24 cellular contexts compared by ENCODE assay signal in genomic region chr2:63676135-63676534, GRCh38.
DNase-seq lines count a peak whose midpoint lies in the region; ATAC-seq and TF ChIP-seq lines count a peak whose summit lies in the region.
"Had no signal": no experiment of that assay in that cellular context is flagged by ENCODE, and none has a peak within 500 bp of the region (broad histone marks: within the 10 kb centered on the region; RNA-seq: fewer than 3 reads in every experiment).

No MANE protein-coding gene starts in this region.

- peak; percentile 75 for ATAC-seq in GM19463 (IDR thresholded peaks at IDR 0.05; ENCODE audit: unreplicated experiment)
- ATAC-seq in HG02885 (IDR thresholded peaks at IDR 0.05; ENCODE audit: poor library complexity, unreplicated experiment): peak; percentile 64
- no peak for ATAC-seq in naive thymus-derived CD4-positive, alpha-beta T cell
- ATAC-seq: foreskin keratinocyte, mucosa of descending colon, T-cell had no signal

- DNase-seq in GM12865 (ENCODE audit: low read depth) (peak; percentile 59), fibroblast of lung (ENCODE audit: low read depth in 2 of 2) (peak in 1 of 2 donors; percentile 2), RPMI8226 (no peak), NCI-H2227 treated with DMSO at 0.1 percent for 48 hours (lab: John Stamatoyannopoulos, UW) (no peak), SKM-1 treated with dmso at 0.1 percent for 144 hours (lab: John Stamatoyannopoulos, UW; ENCODE audit: unreplicated experiment) (no peak)
- DNase-seq in naive thymus-derived CD4-positive, alpha-beta T cell: no peak
- DNase-seq: activated CD4-positive, alpha-beta T cell treated with anti-CD3 and anti-CD28 coated beads for 1 hour; C1 segment of cervical spinal cord; dorsolateral prefrontal cortex; foreskin keratinocyte; Karpas-422; mucosa of descending colon; NCI-H1694; NCI-H2171 treated with DMSO at 0.1 percent for 48 hours; NCI-H748 treated with DMSO at 0.1 percent for 48 hours; SHP77 treated with DMSO at 0.1 percent for 48 hours; T-cell; uterus had no signal

- POLR2A ChIA-PET in naive thymus-derived CD4-positive, alpha-beta T cell (lab: Charles Lee): no interaction called here

- no peaks in the 10 kb centered on the region for H4K20me1 ChIP-seq in fibroblast of lung (ENCODE audit: control insufficient read depth, extremely low read depth, insufficient read depth, low read length)

- no peaks in the 10 kb centered on the region for H3K27me3 ChIP-seq in fibroblast of lung (ENCODE audit: control insufficient read depth, insufficient read depth, low read length)
- no peaks in the 10 kb centered on the region for H3K27me3 ChIP-seq in naive thymus-derived CD4-positive, alpha-beta T cell (ENCODE audit: control insufficient read depth in 2 of 2, insufficient read depth in 2 of 2, low read length in 2 of 2)
- H3K27me3 ChIP-seq: foreskin keratinocyte, suprapubic skin, uterus had no signal

- intact Hi-C loops in naive thymus-derived CD4-positive, alpha-beta T cell (cut with micrococcal nuclease): no loop called here

- H2AFZ ChIP-seq in fibroblast of lung (ENCODE audit: low read length): peak overlapping the region; percentile 16

- no peak overlapping the region for H3K27ac ChIP-seq in fibroblast of lung (ENCODE audit: insufficient read depth, low read length)
- no peak overlapping the region for H3K27ac ChIP-seq in naive thymus-derived CD4-positive, alpha-beta T cell (ENCODE audit: low read depth, low read length)
- H3K27ac ChIP-seq: dorsolateral prefrontal cortex, foreskin keratinocyte, suprapubic skin, uterus had no signal

- H3K4me1 ChIP-seq in fibroblast of lung (ENCODE audit: control insufficient read depth, extremely low read depth, insufficient read depth, low read length): no peaks in the 10 kb centered on the region
- H3K4me1 ChIP-seq in naive thymus-derived CD4-positive, alpha-beta T cell (ENCODE audit: control insufficient read depth in 2 of 2, insufficient read depth in 2 of 2, low read length in 2 of 2): peaks cover 0 to 5% of the 10 kb centered on the region in 2 donors
- H3K4me1 ChIP-seq: suprapubic skin, uterus had no signal

- TF ChIP-seq CTCF in GM12865 (IDR thresholded peaks at IDR 0.05; ENCODE audit: insufficient read depth, low read depth, low read length, missing control alignments): no peak
- no peak for TF ChIP-seq CTCF in fibroblast of lung (conservative IDR thresholded peaks at IDR 0.05 in 1 of 2, IDR thresholded peaks at IDR 0.05 in 1 of 2; ENCODE audit: low read depth in 1 of 2, low read length in 2 of 2)

- H3K4me3 Mint-ChIP-seq in naive thymus-derived CD4-positive, alpha-beta T cell: peak overlapping the region in 4 of 10 donors; percentile 3 to 58 (median 42)
- H3K4me3 Mint-ChIP-seq: activated naive CD4-positive, alpha-beta T cell treated with anti-CD3 and anti-CD28 coated beads, Interleukin-2, amount 50 U/mL, for 24 hours; activated T-helper 1 cell treated with anti-CD3 and anti-CD28 coated beads, Interleukin-12 subunit alpha, Interleukin-12 subunit beta, Interleukin-2, Interleukin-4 antibody, amounts not matched to agents 30 ng/mL and 10 ng/mL and 1 ng/mL, durations not matched to agents 14 hours and 24 hours and 36 hours; central memory CD8-positive, alpha-beta T cell; T-cell had no signal

- no peak overlapping the region for H3K4me3 ChIP-seq in GM12865 (ENCODE audit: low read depth, low read length)
- H3K4me3 ChIP-seq in fibroblast of lung (replicated peaks in 1 of 4; ENCODE audit: control extremely low read depth in 1 of 4, insufficient read depth in 1 of 4, low read depth in 3 of 4, low read length in 4 of 4): no peak overlapping the region
- no peak overlapping the region for H3K4me3 ChIP-seq in naive thymus-derived CD4-positive, alpha-beta T cell (ENCODE audit: low read length)
- H3K4me3 ChIP-seq: dorsolateral prefrontal cortex, mucosa of descending colon, suprapubic skin, uterus had no signal

- no peaks in the 10 kb centered on the region for H3K36me3 ChIP-seq in fibroblast of lung (ENCODE audit: control insufficient read depth, insufficient read depth, low read length)
- no peaks in the 10 kb centered on the region for H3K36me3 ChIP-seq in naive thymus-derived CD4-positive, alpha-beta T cell (ENCODE audit: control insufficient read depth in 2 of 3, insufficient read depth in 3 of 3, low read length in 3 of 3)
- H3K36me3 ChIP-seq: suprapubic skin, uterus had no signal

- H3K9me3 ChIP-seq in fibroblast of lung (ENCODE audit: control insufficient read depth, insufficient read depth, low read depth, low read length): no peaks in the 10 kb centered on the region
- no peaks in the 10 kb centered on the region for H3K9me3 ChIP-seq in naive thymus-derived CD4-positive, alpha-beta T cell (ENCODE audit: control insufficient read depth in 2 of 3, low read length in 3 of 3)
- H3K9me3 ChIP-seq: mucosa of descending colon, suprapubic skin, uterus had no signal

- H3K36me3 Mint-ChIP-seq in naive thymus-derived CD4-positive, alpha-beta T cell: peaks cover 0 to 13% (median 0%) of the 10 kb centered on the region in 5 donors
- H3K36me3 Mint-ChIP-seq: activated naive CD4-positive, alpha-beta T cell treated with anti-CD3 and anti-CD28 coated beads, Interleukin-2, amount 50 U/mL, for 24 hours; T-cell had no signal

- no peak overlapping the region for H3K9ac ChIP-seq in fibroblast of lung (ENCODE audit: insufficient read depth, low read length)

- peaks cover 6 to 29% (median 17%) of the 10 kb centered on the region in 5 donors for H3K27me3 Mint-ChIP-seq in naive thymus-derived CD4-positive, alpha-beta T cell

- no peaks in the 10 kb centered on the region for H3K79me2 ChIP-seq in fibroblast of lung (ENCODE audit: control insufficient read depth, insufficient read depth, low read length)

- peaks cover 6 to 25% (median 23%) of the 10 kb centered on the region in 7 donors for H3K4me1 Mint-ChIP-seq in naive thymus-derived CD4-positive, alpha-beta T cell
- H3K4me1 Mint-ChIP-seq: central memory CD8-positive, alpha-beta T cell had no signal

- H3K27ac Mint-ChIP-seq in naive thymus-derived CD4-positive, alpha-beta T cell: no peak overlapping the region
- H3K27ac Mint-ChIP-seq: activated naive CD4-positive, alpha-beta T cell treated with anti-CD3 and anti-CD28 coated beads, Interleukin-2, amount 50 U/mL, for 24 hours; activated T-helper 1 cell treated with anti-CD3 and anti-CD28 coated beads, Interleukin-12 subunit alpha, Interleukin-12 subunit beta, Interleukin-2, Interleukin-4 antibody, amounts not matched to agents 30 ng/mL and 10 ng/mL and 1 ng/mL, durations not matched to agents 14 hours and 24 hours and 36 hours; T-cell had no signal

- CTCF ChIA-PET in naive thymus-derived CD4-positive, alpha-beta T cell (lab: Charles Lee): no interaction called here

- H3K4me2 ChIP-seq in fibroblast of lung (ENCODE audit: extremely low read depth, insufficient read depth, low read length): no peak overlapping the region

- H3K9me3 Mint-ChIP-seq in naive thymus-derived CD4-positive, alpha-beta T cell: peaks cover 0 to 14% (median 0%) of the 10 kb centered on the region in 11 donors
- H3K9me3 Mint-ChIP-seq: activated naive CD4-positive, alpha-beta T cell treated with anti-CD3 and anti-CD28 coated beads, Interleukin-2, amount 50 U/mL, for 24 hours; activated T-helper 1 cell treated with anti-CD3 and anti-CD28 coated beads, Interleukin-12 subunit alpha, Interleukin-12 subunit beta, Interleukin-2, Interleukin-4 antibody, amounts not matched to agents 30 ng/mL and 10 ng/mL and 1 ng/mL, durations not matched to agents 14 hours and 24 hours and 36 hours; central memory CD8-positive, alpha-beta T cell; T-cell had no signal
